In the genomic region with DNA sequence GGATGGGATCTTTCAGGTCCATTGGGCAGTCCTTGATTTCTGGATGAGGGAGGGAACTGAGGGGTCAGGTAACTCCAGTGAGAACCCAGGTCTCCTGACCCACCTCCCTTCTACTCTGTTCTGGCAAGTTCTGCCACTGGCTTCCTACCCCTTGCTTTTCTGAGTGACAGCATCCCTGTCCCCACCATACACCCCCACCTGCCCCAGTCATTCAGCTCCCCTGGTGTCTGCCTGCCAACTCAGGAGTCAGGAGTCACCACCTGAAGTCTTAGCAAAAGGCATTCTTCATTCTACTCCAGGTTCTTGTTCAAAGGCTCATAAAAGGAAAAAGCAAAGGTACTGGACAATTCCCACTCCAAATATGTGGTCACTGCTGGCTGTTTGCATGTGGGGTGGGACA, we compare ENCODE assay signal across 1 cellular context.
TF ChIP-seq lines count a peak whose summit lies in the region.

No MANE protein-coding gene starts in this region.

TF ChIP-seq in GM23338, 12 proteins besides CTCF, POLR2A, EP300 and RAD21:
- TF ChIP-seq, protein P1, sequence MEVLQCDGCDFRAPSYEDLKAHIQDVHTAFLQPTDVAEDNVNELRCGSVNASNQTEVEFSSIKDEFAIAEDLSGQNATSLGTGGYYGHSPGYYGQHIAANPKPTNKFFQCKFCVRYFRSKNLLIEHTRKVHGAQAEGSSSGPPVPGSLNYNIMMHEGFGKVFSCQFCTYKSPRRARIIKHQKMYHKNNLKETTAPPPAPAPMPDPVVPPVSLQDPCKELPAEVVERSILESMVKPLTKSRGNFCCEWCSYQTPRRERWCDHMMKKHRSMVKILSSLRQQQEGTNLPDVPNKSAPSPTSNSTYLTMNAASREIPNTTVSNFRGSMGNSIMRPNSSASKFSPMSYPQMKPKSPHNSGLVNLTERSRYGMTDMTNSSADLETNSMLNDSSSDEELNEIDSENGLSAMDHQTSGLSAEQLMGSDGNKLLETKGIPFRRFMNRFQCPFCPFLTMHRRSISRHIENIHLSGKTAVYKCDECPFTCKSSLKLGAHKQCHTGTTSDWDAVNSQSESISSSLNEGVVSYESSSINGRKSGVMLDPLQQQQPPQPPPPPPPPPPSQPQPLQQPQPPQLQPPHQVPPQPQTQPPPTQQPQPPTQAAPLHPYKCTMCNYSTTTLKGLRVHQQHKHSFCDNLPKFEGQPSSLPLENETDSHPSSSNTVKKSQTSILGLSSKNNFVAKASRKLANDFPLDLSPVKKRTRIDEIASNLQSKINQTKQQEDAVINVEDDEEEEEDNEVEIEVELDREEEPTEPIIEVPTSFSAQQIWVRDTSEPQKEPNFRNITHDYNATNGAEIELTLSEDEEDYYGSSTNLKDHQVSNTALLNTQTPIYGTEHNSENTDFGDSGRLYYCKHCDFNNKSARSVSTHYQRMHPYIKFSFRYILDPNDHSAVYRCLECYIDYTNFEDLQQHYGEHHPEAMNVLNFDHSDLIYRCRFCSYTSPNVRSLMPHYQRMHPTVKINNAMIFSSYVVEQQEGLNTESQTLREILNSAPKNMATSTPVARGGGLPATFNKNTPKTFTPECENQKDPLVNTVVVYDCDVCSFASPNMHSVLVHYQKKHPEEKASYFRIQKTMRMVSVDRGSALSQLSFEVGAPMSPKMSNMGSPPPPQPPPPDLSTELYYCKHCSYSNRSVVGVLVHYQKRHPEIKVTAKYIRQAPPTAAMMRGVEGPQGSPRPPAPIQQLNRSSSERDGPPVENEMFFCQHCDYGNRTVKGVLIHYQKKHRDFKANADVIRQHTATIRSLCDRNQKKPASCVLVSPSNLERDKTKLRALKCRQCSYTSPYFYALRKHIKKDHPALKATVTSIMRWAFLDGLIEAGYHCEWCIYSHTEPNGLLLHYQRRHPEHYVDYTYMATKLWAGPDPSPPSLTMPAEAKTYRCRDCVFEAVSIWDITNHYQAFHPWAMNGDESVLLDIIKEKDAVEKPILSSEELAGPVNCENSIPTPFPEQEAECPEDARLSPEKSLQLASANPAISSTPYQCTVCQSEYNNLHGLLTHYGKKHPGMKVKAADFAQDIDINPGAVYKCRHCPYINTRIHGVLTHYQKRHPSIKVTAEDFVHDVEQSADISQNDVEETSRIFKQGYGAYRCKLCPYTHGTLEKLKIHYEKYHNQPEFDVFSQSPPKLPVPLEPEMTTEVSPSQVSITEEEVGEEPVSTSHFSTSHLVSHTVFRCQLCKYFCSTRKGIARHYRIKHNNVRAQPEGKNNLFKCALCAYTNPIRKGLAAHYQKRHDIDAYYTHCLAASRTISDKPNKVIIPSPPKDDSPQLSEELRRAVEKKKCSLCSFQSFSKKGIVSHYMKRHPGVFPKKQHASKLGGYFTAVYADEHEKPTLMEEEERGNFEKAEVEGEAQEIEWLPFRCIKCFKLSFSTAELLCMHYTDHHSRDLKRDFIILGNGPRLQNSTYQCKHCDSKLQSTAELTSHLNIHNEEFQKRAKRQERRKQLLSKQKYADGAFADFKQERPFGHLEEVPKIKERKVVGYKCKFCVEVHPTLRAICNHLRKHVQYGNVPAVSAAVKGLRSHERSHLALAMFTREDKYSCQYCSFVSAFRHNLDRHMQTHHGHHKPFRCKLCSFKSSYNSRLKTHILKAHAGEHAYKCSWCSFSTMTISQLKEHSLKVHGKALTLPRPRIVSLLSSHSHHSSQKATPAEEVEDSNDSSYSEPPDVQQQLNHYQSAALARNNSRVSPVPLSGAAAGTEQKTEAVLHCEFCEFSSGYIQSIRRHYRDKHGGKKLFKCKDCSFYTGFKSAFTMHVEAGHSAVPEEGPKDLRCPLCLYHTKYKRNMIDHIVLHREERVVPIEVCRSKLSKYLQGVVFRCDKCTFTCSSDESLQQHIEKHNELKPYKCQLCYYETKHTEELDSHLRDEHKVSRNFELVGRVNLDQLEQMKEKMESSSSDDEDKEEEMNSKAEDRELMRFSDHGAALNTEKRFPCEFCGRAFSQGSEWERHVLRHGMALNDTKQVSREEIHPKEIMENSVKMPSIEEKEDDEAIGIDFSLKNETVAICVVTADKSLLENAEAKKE (CRISPR knock-in tag; IDR thresholded peaks at IDR 0.05), result no peak
- TF ChIP-seq STAT1 (IDR thresholded peaks at IDR 0.05; ENCODE audit: unreplicated experiment), result no peak
- TF ChIP-seq, protein P2, sequence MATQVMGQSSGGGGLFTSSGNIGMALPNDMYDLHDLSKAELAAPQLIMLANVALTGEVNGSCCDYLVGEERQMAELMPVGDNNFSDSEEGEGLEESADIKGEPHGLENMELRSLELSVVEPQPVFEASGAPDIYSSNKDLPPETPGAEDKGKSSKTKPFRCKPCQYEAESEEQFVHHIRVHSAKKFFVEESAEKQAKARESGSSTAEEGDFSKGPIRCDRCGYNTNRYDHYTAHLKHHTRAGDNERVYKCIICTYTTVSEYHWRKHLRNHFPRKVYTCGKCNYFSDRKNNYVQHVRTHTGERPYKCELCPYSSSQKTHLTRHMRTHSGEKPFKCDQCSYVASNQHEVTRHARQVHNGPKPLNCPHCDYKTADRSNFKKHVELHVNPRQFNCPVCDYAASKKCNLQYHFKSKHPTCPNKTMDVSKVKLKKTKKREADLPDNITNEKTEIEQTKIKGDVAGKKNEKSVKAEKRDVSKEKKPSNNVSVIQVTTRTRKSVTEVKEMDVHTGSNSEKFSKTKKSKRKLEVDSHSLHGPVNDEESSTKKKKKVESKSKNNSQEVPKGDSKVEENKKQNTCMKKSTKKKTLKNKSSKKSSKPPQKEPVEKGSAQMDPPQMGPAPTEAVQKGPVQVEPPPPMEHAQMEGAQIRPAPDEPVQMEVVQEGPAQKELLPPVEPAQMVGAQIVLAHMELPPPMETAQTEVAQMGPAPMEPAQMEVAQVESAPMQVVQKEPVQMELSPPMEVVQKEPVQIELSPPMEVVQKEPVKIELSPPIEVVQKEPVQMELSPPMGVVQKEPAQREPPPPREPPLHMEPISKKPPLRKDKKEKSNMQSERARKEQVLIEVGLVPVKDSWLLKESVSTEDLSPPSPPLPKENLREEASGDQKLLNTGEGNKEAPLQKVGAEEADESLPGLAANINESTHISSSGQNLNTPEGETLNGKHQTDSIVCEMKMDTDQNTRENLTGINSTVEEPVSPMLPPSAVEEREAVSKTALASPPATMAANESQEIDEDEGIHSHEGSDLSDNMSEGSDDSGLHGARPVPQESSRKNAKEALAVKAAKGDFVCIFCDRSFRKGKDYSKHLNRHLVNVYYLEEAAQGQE (IDR thresholded peaks at IDR 0.05; ENCODE audit: unreplicated experiment), result no peak
- TF ChIP-seq ZNF331 (CRISPR knock-in tag; IDR thresholded peaks at IDR 0.05; ENCODE audit: low read depth), result no peak
- TF ChIP-seq POLR2AphosphoS5 (IDR thresholded peaks at IDR 0.05; ENCODE audit: low read depth), result no peak
- TF ChIP-seq ZNF114 (CRISPR knock-in tag; IDR thresholded peaks at IDR 0.05), result no peak
- TF ChIP-seq JUNB (IDR thresholded peaks at IDR 0.05; ENCODE audit: unreplicated experiment), result no peak
- TF ChIP-seq EZH2phosphoT487 (IDR thresholded peaks at IDR 0.05; ENCODE audit: unreplicated experiment), result no peak
- no peak for TF ChIP-seq CREB1 (CRISPR knock-in tag; IDR thresholded peaks at IDR 0.05; ENCODE audit: low read depth)
- TF ChIP-seq NANOG (IDR thresholded peaks at IDR 0.05; ENCODE audit: borderline replicate concordance), result no peak
- TF ChIP-seq EZH2 (IDR thresholded peaks at IDR 0.05; ENCODE audit: low read depth, unreplicated experiment), result no peak
- TF ChIP-seq, protein P3, sequence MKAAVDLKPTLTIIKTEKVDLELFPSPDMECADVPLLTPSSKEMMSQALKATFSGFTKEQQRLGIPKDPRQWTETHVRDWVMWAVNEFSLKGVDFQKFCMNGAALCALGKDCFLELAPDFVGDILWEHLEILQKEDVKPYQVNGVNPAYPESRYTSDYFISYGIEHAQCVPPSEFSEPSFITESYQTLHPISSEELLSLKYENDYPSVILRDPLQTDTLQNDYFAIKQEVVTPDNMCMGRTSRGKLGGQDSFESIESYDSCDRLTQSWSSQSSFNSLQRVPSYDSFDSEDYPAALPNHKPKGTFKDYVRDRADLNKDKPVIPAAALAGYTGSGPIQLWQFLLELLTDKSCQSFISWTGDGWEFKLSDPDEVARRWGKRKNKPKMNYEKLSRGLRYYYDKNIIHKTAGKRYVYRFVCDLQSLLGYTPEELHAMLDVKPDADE (IDR thresholded peaks at IDR 0.05), result no peak
